ENCODE assay signal across 8 cellular contexts in genomic region chr16:68284847-68285246, GRCh38. TPM values are rescaled to one million over a fixed set of nuclear protein-coding genes. Genes with fewer than 3 reads are reported as not detected.
A peak's percentile ranks its signal among the peaks of the same experiment; 100 is the strongest.
DNase-seq lines count a peak whose midpoint lies in the region; ATAC-seq and TF ChIP-seq lines count a peak whose summit lies in the region.

No MANE protein-coding gene starts in this region.

- peaks cover 6% of the 10 kb centered on the region for H3K27me3 Mint-ChIP-seq in nephron progenitor cell (ENCODE audit: low read depth, poor library complexity)

- TF ChIP-seq CTCF in nephron progenitor cell (IDR thresholded peaks at IDR 0.05) (no peak), ovary (IDR thresholded peaks at IDR 0.05) (no peak)

- no peaks in the 10 kb centered on the region for H3K27me3 ChIP-seq in ovary

- H3K4me3 Mint-ChIP-seq in nephron progenitor cell: no peak overlapping the region

- H3K4me3 ChIP-seq in ovary: no peak overlapping the region

- H3K27ac Mint-ChIP-seq in nephron progenitor cell: peak overlapping the region; percentile 31

- H3K9me3 Mint-ChIP-seq in nephron progenitor cell: peaks cover 2% of the 10 kb centered on the region

- DNase-seq in SIG-M5 (lab: John Stamatoyannopoulos, UW) (peak; percentile 28), nephron progenitor cell (no peak), NCI-H748 treated with DMSO at 0.1 percent for 48 hours (lab: John Stamatoyannopoulos, UW) (no peak), iPS-NIHi7 (ENCODE audit: extremely low spot score) (no peak), SK-N-DZ (ENCODE audit: low spot score) (no peak), ovary (no peak)

- TF ChIP-seq POLR2A in ovary (IDR thresholded peaks at IDR 0.05): no peak

- H3K36me3 Mint-ChIP-seq in nephron progenitor cell (ENCODE audit: low read depth): peaks cover 21% of the 10 kb centered on the region

- intact Hi-C loops in ovary (cut with DNase I): no loop called here

- H3K36me3 ChIP-seq in ovary: no peaks in the 10 kb centered on the region

- no peaks in the 10 kb centered on the region for H3K4me1 ChIP-seq in ovary (ENCODE audit: insufficient read depth)

- WGBS in ovary, 3 donors: 74 to 80% (median 79%) methylated on average over 5 of the region's 5 CpGs

- H3K4me1 Mint-ChIP-seq in nephron progenitor cell: peaks cover 50% of the 10 kb centered on the region

- ATAC-seq in GM18519 (IDR thresholded peaks at IDR 0.05; ENCODE audit: low FRiP score, unreplicated experiment) (peak; percentile 35), HG02678 (IDR thresholded peaks at IDR 0.05; ENCODE audit: unreplicated experiment) (peak; percentile 57)

- H3K9me3 ChIP-seq in ovary: no peaks in the 10 kb centered on the region

- H3K27ac ChIP-seq in ovary: no peak overlapping the region

- TF ChIP-seq EP300 in ovary (IDR thresholded peaks at IDR 0.05): no peak

RNA-seq across cellular contexts. Expression of gene SLC7A6, which starts 20.5 kb away (rescaled TPM):
- 19.0 and 24.7 TPM in 2 replicates for polyA plus RNA-seq in SK-N-DZ (2014; cell fraction: cytosol; rRNA removed)
- 38.3 and 64.3 TPM in 2 replicates for polyA plus RNA-seq in SK-N-DZ (2014; cell fraction: nucleus; rRNA removed)
- 10 to 100 TPM in 3 of 7 donors, 1 to 10 TPM in 4; 5.5 to 14.4 (median 9.0) TPM for total RNA-seq in ovary
- polyA plus RNA-seq in ovary: 10 to 100 TPM in 1 of 2 donors, 1 to 10 TPM in 1; 3.1 to 11.5 TPM

RNA-seq across cellular contexts. Expression of gene SLC7A6OS, which starts 25.9 kb away (rescaled TPM):
- polyA plus RNA-seq in SK-N-DZ (2014; cell fraction: cytosol; rRNA removed): 14.8 and 15.7 TPM in 2 replicates
- 33.2 and 43.1 TPM in 2 replicates for polyA plus RNA-seq in SK-N-DZ (2014; cell fraction: nucleus; rRNA removed)
- 10 to 100 TPM in 6 of 7 donors, 1 to 10 TPM in 1; 8.9 to 20.7 (median 17.6) TPM for total RNA-seq in ovary
- 10 to 100 TPM in 1 of 2 donors, 1 to 10 TPM in 1; 8.7 to 18.3 TPM for polyA plus RNA-seq in ovary

RNA-seq across cellular contexts. Expression of gene PRMT7, which starts 26.0 kb away (rescaled TPM):
- polyA plus RNA-seq in SK-N-DZ (2014; cell fraction: cytosol; rRNA removed): 53.7 and 60.6 TPM in 2 replicates
- 116 and 144 TPM in 2 replicates for polyA plus RNA-seq in SK-N-DZ (2014; cell fraction: nucleus; rRNA removed)
- 10 to 100 TPM; 27.8 to 43.4 (median 37.8) TPM for total RNA-seq in ovary
- 10 to 100 TPM; 35.8 to 42.2 TPM for polyA plus RNA-seq in ovary

RNA-seq across cellular contexts. Expression of gene PLA2G15, which starts 39.7 kb away (rescaled TPM):
- polyA plus RNA-seq in SK-N-DZ (2014; cell fraction: cytosol; rRNA removed): 13.1 and 15.1 TPM in 2 replicates
- polyA plus RNA-seq in SK-N-DZ (2014; cell fraction: nucleus; rRNA removed): 12.6 and 13.1 TPM in 2 replicates
- total RNA-seq in ovary: 10 to 100 TPM in 3 of 7 donors, 1 to 10 TPM in 4; 7.7 to 18.4 (median 9.7) TPM
- 10 to 100 TPM in 1 of 2 donors, 1 to 10 TPM in 1; 7.3 to 12.4 TPM for polyA plus RNA-seq in ovary

RNA-seq across cellular contexts. Expression of gene ESRP2, which starts 48.9 kb away (rescaled TPM):
- polyA plus RNA-seq in SK-N-DZ (2014; cell fraction: cytosol; rRNA removed): 0.07 and 3.4 TPM in 2 replicates
- 0.24 and 1.7 TPM in 2 replicates for polyA plus RNA-seq in SK-N-DZ (2014; cell fraction: nucleus; rRNA removed)
- 10 to 100 TPM in 1 of 7 donors, 1 to 10 TPM in 4, under 1 TPM in 2; 0.68 to 13.8 (median 2.1) TPM for total RNA-seq in ovary
- polyA plus RNA-seq in ovary: under 1 TPM; 0.17 to 0.44 TPM
